ENCODE assay signal across 11 cellular contexts in the genomic region with DNA sequence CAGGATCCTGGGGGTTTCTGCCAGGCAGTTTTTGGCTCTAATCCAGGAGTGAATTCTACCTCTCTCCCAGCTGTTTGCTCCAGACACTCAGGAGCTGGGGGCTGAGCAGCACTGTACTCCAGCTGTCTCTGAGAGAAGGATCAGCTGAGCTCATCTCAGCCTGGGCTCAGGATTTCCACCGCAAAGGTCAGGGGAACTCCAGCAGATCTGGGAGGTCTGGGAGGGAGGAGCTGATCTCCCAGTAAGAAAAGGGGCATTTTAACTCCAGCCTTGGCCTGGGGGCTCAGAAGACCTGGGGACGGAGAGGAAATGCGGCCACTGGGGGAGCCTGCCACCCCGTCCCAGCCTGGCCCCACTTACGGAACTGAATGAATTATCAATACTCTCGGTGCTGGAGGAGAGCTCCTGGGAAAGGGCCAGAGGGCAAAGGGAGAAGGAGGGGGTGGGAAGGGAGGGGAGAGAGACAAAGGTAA. TPM values are rescaled to one million over a fixed set of nuclear protein-coding genes. Genes with fewer than 3 reads are reported as not detected.
DNase-seq lines count a peak whose midpoint lies in the region; ATAC-seq and TF ChIP-seq lines count a peak whose summit lies in the region.
"Had no signal": no experiment of that assay in that cellular context is flagged by ENCODE, and none has a peak within 500 bp of the region (broad histone marks: within the 10 kb centered on the region; RNA-seq: fewer than 3 reads in every experiment).

No MANE protein-coding gene starts in this region.

- no peaks in the 10 kb centered on the region for H3K27me3 Mint-ChIP-seq in endodermal cell (ENCODE audit: insufficient read depth)
- H3K27me3 Mint-ChIP-seq in CD4-positive, alpha-beta T cell: no peaks in the 10 kb centered on the region

- DNase-seq in Right ventricle myocardium inferior (ENCODE audit: missing footprints) (no peak), cardiac septum (ENCODE audit: low spot score) (no peak), endodermal cell (peak; percentile 63), uterus (peak in 1 of 2 donors; percentile 60), NCI-H748 treated with DMSO at 0.1 percent for 48 hours (lab: John Stamatoyannopoulos, UW) (no peak)
- DNase-seq in CD4-positive, alpha-beta T cell: no peak
- DNase-seq: anterior cingulate cortex; NCI-H1930; stimulated activated naive CD4-positive, alpha-beta T cell had no signal

- H3K27me3 ChIP-seq in endodermal cell (ENCODE audit: control insufficient read depth, insufficient read depth, low read length, poor library complexity, severe bottlenecking): no peaks in the 10 kb centered on the region
- no peaks in the 10 kb centered on the region for H3K27me3 ChIP-seq in uterus
- no peaks in the 10 kb centered on the region for H3K27me3 ChIP-seq in CD4-positive, alpha-beta T cell (ENCODE audit: control insufficient read depth, insufficient read depth, low read length)

- TF ChIP-seq CTCF in endodermal cell (conservative IDR thresholded peaks at IDR 0.05) (no peak), uterus (IDR thresholded peaks at IDR 0.05) (no peak)
- no peak for TF ChIP-seq CTCF in CD4-positive, alpha-beta T cell (IDR thresholded peaks at IDR 0.05)

- CTCF ChIA-PET in CD4-positive, alpha-beta T cell (lab: Charles Lee): interaction anchor here (0.8 to 3.3 kb wide), 4 partner anchors 9 to 387 kb away, joined by 3 to 14 read pairs (median 3); partner anchors contain the start of gene PSMB4

- peaks cover 15% of the 10 kb centered on the region for H3K4me1 Mint-ChIP-seq in endodermal cell
- peaks cover 39% of the 10 kb centered on the region for H3K4me1 Mint-ChIP-seq in CD4-positive, alpha-beta T cell (ENCODE audit: low read depth)

- peaks cover 10% of the 10 kb centered on the region for H3K4me1 ChIP-seq in endodermal cell (ENCODE audit: control insufficient read depth, insufficient read depth, low read length)
- peaks cover 54% of the 10 kb centered on the region for H3K4me1 ChIP-seq in mesodermal cell (ENCODE audit: control insufficient read depth, insufficient read depth, low read length, poor library complexity, severe bottlenecking)
- H3K4me1 ChIP-seq in uterus: peaks cover 41% of the 10 kb centered on the region in 2 donors

- H3K9me3 ChIP-seq in endodermal cell (ENCODE audit: control insufficient read depth, low read length): no peaks in the 10 kb centered on the region
- no peaks in the 10 kb centered on the region for H3K9me3 ChIP-seq in mesodermal cell (ENCODE audit: control insufficient read depth, low read length)
- H3K9me3 ChIP-seq in uterus: no peaks in the 10 kb centered on the region
- H3K9me3 ChIP-seq in CD4-positive, alpha-beta T cell (ENCODE audit: control insufficient read depth, low read length): no peaks in the 10 kb centered on the region

- ATAC-seq in Right ventricle myocardium inferior (peak; percentile 33), GM18505 (IDR thresholded peaks at IDR 0.05; ENCODE audit: unreplicated experiment) (no peak)
- ATAC-seq in CD4-positive, alpha-beta T cell (ENCODE audit: poor library complexity): no peak

- peaks cover 63% of the 10 kb centered on the region for H3K36me3 Mint-ChIP-seq in endodermal cell (ENCODE audit: low read depth)
- peaks cover 95% of the 10 kb centered on the region for H3K36me3 Mint-ChIP-seq in CD4-positive, alpha-beta T cell (ENCODE audit: low read depth)

- H3K4me3 Mint-ChIP-seq in endodermal cell: no peak overlapping the region
- no peak overlapping the region for H3K4me3 Mint-ChIP-seq in CD4-positive, alpha-beta T cell

- TF ChIP-seq POLR2A in uterus (IDR thresholded peaks at IDR 0.05): no peak
- TF ChIP-seq POLR2A in GM18505 (IDR thresholded peaks at IDR 0.05; ENCODE audit: borderline replicate concordance, extremely low read depth, insufficient read depth, insufficient read length): no peak

- peaks cover 78% of the 10 kb centered on the region for H3K36me3 ChIP-seq in endodermal cell (ENCODE audit: control insufficient read depth, insufficient read depth, low read length)
- H3K36me3 ChIP-seq in mesodermal cell (ENCODE audit: control insufficient read depth, insufficient read depth, low read length): peaks cover 59% of the 10 kb centered on the region
- no peaks in the 10 kb centered on the region for H3K36me3 ChIP-seq in uterus

- WGBS in endodermal cell (ENCODE audit: insufficient coverage in 1 of 2, insufficient read length in 1 of 2), 2 experiments: 40 to 75% methylated on average over 2 to 6 of the region's 6 CpGs
- 31 to 55% methylated on average over 3 to 5 of the region's 6 CpGs for WGBS in mesodermal cell (ENCODE audit: insufficient coverage in 2 of 2), 2 experiments

- intact Hi-C loops in Right ventricle myocardium inferior (cut with DNase I): loop anchor here (2.0 kb wide), 1 partner anchor 27 kb away; the partner anchor contains the start of gene ZNF687
- intact Hi-C loops in cardiac septum (cut with DNase I): loop anchor here (2.0 kb wide), 1 partner anchor 17 kb away; the partner anchor contains the start of gene PI4KB
- intact Hi-C loops in uterus (cut with DNase I; ENCODE audit: low total_unique reads): no loop called here
- intact Hi-C loops in CD4-positive, alpha-beta T cell (cut with DNase I, micrococcal nuclease): loop anchor here in 1 of 2 experiments (10.0 kb wide), 1 partner anchor 425 kb away; no protein-coding TSS in a partner anchor

- no peak overlapping the region for H3K9ac ChIP-seq in endodermal cell (ENCODE audit: extremely low read depth, low read length, poor library complexity, severe bottlenecking)

- H3K27ac ChIP-seq in endodermal cell (ENCODE audit: low read depth, low read length) (no peak overlapping the region), mesodermal cell (ENCODE audit: low read depth, low read length, severe bottlenecking) (peak overlapping the region; percentile 74), uterus (peak overlapping the region; percentile 76 to 88)
- H3K27ac ChIP-seq in CD4-positive, alpha-beta T cell (ENCODE audit: low read depth, low read length): no peak overlapping the region

- POLR2A ChIA-PET in CD4-positive, alpha-beta T cell (lab: Charles Lee): interaction anchor here (1.0 to 1.7 kb wide), 4 partner anchors 16 to 143 kb away, joined by 3 to 6 read pairs (median 4); partner anchors contain the start of gene PI4KB

- H3K27ac Mint-ChIP-seq in endodermal cell: peak overlapping the region; percentile 64
- H3K27ac Mint-ChIP-seq in CD4-positive, alpha-beta T cell: no peak overlapping the region

- H3K4me3 ChIP-seq in endodermal cell (ENCODE audit: low read length) (no peak overlapping the region), mesodermal cell (ENCODE audit: extremely low read depth, insufficient read depth, low read length, poor library complexity, severe bottlenecking) (no peak overlapping the region), uterus (no peak overlapping the region)

- no peaks in the 10 kb centered on the region for H3K9me3 Mint-ChIP-seq in endodermal cell
- no peaks in the 10 kb centered on the region for H3K9me3 Mint-ChIP-seq in CD4-positive, alpha-beta T cell

RNA-seq across cellular contexts. Expression of gene PI4KB, which starts 17.3 kb away (rescaled TPM):
- total RNA-seq in Right ventricle myocardium inferior (53.7 TPM), cardiac septum (47.7 TPM), endodermal cell (10 to 100 TPM; 34.3 to 37.5 TPM), uterus (100 to 1,000 TPM in 1 of 4 donors, 10 to 100 TPM in 3; 15.9 to 155 (median 44.1) TPM)
- polyA plus RNA-seq in endodermal cell (2013, experiment 1 of 2): 32.4 TPM
- 30.8 TPM for polyA plus RNA-seq in endodermal cell (2013, experiment 2 of 2)
- 33.9 TPM for polyA plus RNA-seq in mesodermal cell (2013, experiment 1 of 2)
- 31.7 TPM for polyA plus RNA-seq in mesodermal cell (2013, experiment 2 of 2)
- total RNA-seq in CD4-positive, alpha-beta T cell: 10 to 100 TPM; 50.2 to 51.0 TPM

RNA-seq across cellular contexts. Expression of gene ZNF687, which starts 27.8 kb away (rescaled TPM):
- total RNA-seq in Right ventricle myocardium inferior (10.8 TPM), cardiac septum (12.8 TPM), endodermal cell (10 to 100 TPM; 43.0 to 49.8 TPM), uterus (10 to 100 TPM in 2 of 4 donors, 1 to 10 TPM in 2; 6.4 to 31.9 (median 10.9) TPM)
- polyA plus RNA-seq in endodermal cell (2013, experiment 1 of 2): 24.3 TPM
- polyA plus RNA-seq in endodermal cell (2013, experiment 2 of 2): 22.2 TPM
- polyA plus RNA-seq in mesodermal cell (2013, experiment 1 of 2): 18.9 TPM
- 19.5 TPM for polyA plus RNA-seq in mesodermal cell (2013, experiment 2 of 2)
- 10 to 100 TPM; 38.9 to 40.0 TPM for total RNA-seq in CD4-positive, alpha-beta T cell

RNA-seq across cellular contexts. Expression of gene RFX5, which starts 37.2 kb away (rescaled TPM):
- total RNA-seq in Right ventricle myocardium inferior (16.5 TPM), cardiac septum (27.2 TPM), endodermal cell (10 to 100 TPM; 57.7 to 72.1 TPM), uterus (10 to 100 TPM; 22.9 to 66.4 (median 34.1) TPM)
- polyA plus RNA-seq in endodermal cell (2013, experiment 1 of 2): 66.0 TPM
- 64.5 TPM for polyA plus RNA-seq in endodermal cell (2013, experiment 2 of 2)
- polyA plus RNA-seq in mesodermal cell (2013, experiment 1 of 2): 42.8 TPM
- polyA plus RNA-seq in mesodermal cell (2013, experiment 2 of 2): 45.9 TPM
- 10 to 100 TPM; 62.0 to 65.7 TPM for total RNA-seq in CD4-positive, alpha-beta T cell

RNA-seq across cellular contexts. Expression of gene PSMD4, which starts 55.4 kb away (rescaled TPM):
- 164 TPM for total RNA-seq in Right ventricle myocardium inferior
- total RNA-seq in cardiac septum: 137 TPM
- 100 to 1,000 TPM; 188 to 205 TPM for total RNA-seq in endodermal cell
- polyA plus RNA-seq in endodermal cell (2013, experiment 1 of 2): 163 TPM
- 157 TPM for polyA plus RNA-seq in endodermal cell (2013, experiment 2 of 2)
- 186 TPM for polyA plus RNA-seq in mesodermal cell (2013, experiment 1 of 2)
- polyA plus RNA-seq in mesodermal cell (2013, experiment 2 of 2): 173 TPM
- 100 to 1,000 TPM in 1 of 4 donors, 10 to 100 TPM in 3; 73.5 to 114 (median 89.1) TPM for total RNA-seq in uterus
- 10 to 100 TPM; 57.2 TPM for total RNA-seq in CD4-positive, alpha-beta T cell

Comparison
In these comparisons a context has a peak if more than half of its experiments do, and no peak if none do; other contexts are left out.
1. H3K27ac ChIP-seq: peak in mesodermal cell (single experiment) and uterus (2 of 2); none in endodermal cell (single experiment) and CD4-positive, alpha-beta T cell (single experiment).